In genomic region chr6:145630598-145630997, GRCh38 we compare ENCODE assay signal across 36 cellular contexts.
"Had no signal": no experiment of that assay in that cellular context is flagged by ENCODE, and none has a peak within 500 bp of the region (broad histone marks: within the 10 kb centered on the region; RNA-seq: fewer than 3 reads in every experiment).

No MANE protein-coding gene starts in this region.

- H3K9me3 Mint-ChIP-seq: activated CD4-positive, alpha-beta memory T cell treated with anti-CD3 and anti-CD28 coated beads, Interleukin-2, amount 10 ng/mL, durations not matched to agents 7 days and 5 days; activated CD4-positive, alpha-beta T cell treated with anti-CD3 and anti-CD28 coated beads, Interleukin-2, amount 10 ng/mL, durations not matched to agents 7 days and 5 days; activated naive CD4-positive, alpha-beta T cell treated with anti-CD3 and anti-CD28 coated beads, Interleukin-2, amount 10 ng/mL, durations not matched to agents 7 days and 5 days; activated naive CD4-positive, alpha-beta T cell treated with anti-CD3 and anti-CD28 coated beads, Interleukin-2, amount 50 U/mL, for 24 hours; activated naive CD8-positive, alpha-beta T cell treated with anti-CD3 and anti-CD28 coated beads, Interleukin-2, amount 10 ng/mL, durations not matched to agents 7 days and 5 days; activated naive CD8-positive, alpha-beta T cell treated with anti-CD3 and anti-CD28 coated beads, Interleukin-2, amount 50 U/mL, for 24 hours; activated T-cell treated with anti-CD3 and anti-CD28 coated beads, Interleukin-2, amount 50 U/mL, for 24 hours; activated T-helper 2 cell treated with anti-CD3 and anti-CD28 coated beads, Interferon-gamma antibody, Interleukin-2, Interleukin-4, amounts not matched to agents 10 μg/mL and 5 μg/mL and 100 μg/mL, durations not matched to agents 14 hours and 24 hours and 36 hours; brain; central memory CD8-positive, alpha-beta T cell; T-helper 2 cell treated with Interferon-gamma antibody and Interleukin-4, amounts not matched to agents 5 μg/mL and 100 μg/mL, for 36 hours; WTC11 had no signal

- H3K27ac ChIP-seq: ascending aorta, cardiac muscle cell, WERI-Rb-1 had no signal

- H3K4me1 ChIP-seq: ascending aorta had no signal

- H3K36me3 ChIP-seq: cardiac muscle cell, WERI-Rb-1 had no signal

- H3K4me3 Mint-ChIP-seq: activated CD4-positive, alpha-beta memory T cell treated with anti-CD3 and anti-CD28 coated beads, Interleukin-2, amount 10 ng/mL, durations not matched to agents 7 days and 5 days; activated CD4-positive, alpha-beta T cell treated with anti-CD3 and anti-CD28 coated beads for 36 hours; activated CD4-positive, alpha-beta T cell treated with anti-CD3 and anti-CD28 coated beads, Interleukin-2, amount 10 ng/mL, durations not matched to agents 7 days and 5 days; activated CD8-positive, alpha-beta memory T cell treated with anti-CD3 and anti-CD28 coated beads, Interleukin-2, amount 10 ng/mL, durations not matched to agents 7 days and 5 days; activated CD8-positive, alpha-beta T cell treated with anti-CD3 and anti-CD28 coated beads, Interleukin-2, amount 10 ng/mL, durations not matched to agents 7 days and 5 days; activated naive CD4-positive, alpha-beta T cell treated with anti-CD3 and anti-CD28 coated beads, Interleukin-2, amount 10 ng/mL, durations not matched to agents 7 days and 5 days; activated naive CD4-positive, alpha-beta T cell treated with anti-CD3 and anti-CD28 coated beads, Interleukin-2, amount 50 U/mL, for 24 hours; activated naive CD8-positive, alpha-beta T cell; activated naive CD8-positive, alpha-beta T cell treated with anti-CD3 and anti-CD28 coated beads, Interleukin-2, amount 10 ng/mL, durations not matched to agents 7 days and 5 days; activated naive CD8-positive, alpha-beta T cell treated with anti-CD3 and anti-CD28 coated beads, Interleukin-2, amount 50 U/mL, for 24 hours; activated T-cell treated with anti-CD3 and anti-CD28 coated beads, Interleukin-2, amount 50 U/mL, for 24 hours; brain; central memory CD8-positive, alpha-beta T cell; T-helper 2 cell treated with Interferon-gamma antibody and Interleukin-4, amounts not matched to agents 5 μg/mL and 100 μg/mL, for 36 hours; WTC11 had no signal

- H3K27ac Mint-ChIP-seq: activated CD4-positive, alpha-beta memory T cell treated with anti-CD3 and anti-CD28 coated beads, Interleukin-2, amount 10 ng/mL, durations not matched to agents 7 days and 5 days; activated CD4-positive, alpha-beta T cell treated with anti-CD3 and anti-CD28 coated beads for 36 hours; activated CD4-positive, alpha-beta T cell treated with anti-CD3 and anti-CD28 coated beads, Interleukin-2, amount 10 ng/mL, durations not matched to agents 7 days and 5 days; activated CD8-positive, alpha-beta memory T cell treated with anti-CD3 and anti-CD28 coated beads, Interleukin-2, amount 10 ng/mL, durations not matched to agents 7 days and 5 days; activated CD8-positive, alpha-beta T cell treated with anti-CD3 and anti-CD28 coated beads, Interleukin-2, amount 10 ng/mL, durations not matched to agents 7 days and 5 days; activated naive CD4-positive, alpha-beta T cell treated with anti-CD3 and anti-CD28 coated beads, Interleukin-2, amount 10 ng/mL, durations not matched to agents 7 days and 5 days; activated naive CD4-positive, alpha-beta T cell treated with anti-CD3 and anti-CD28 coated beads, Interleukin-2, amount 50 U/mL, for 24 hours; activated naive CD8-positive, alpha-beta T cell; activated naive CD8-positive, alpha-beta T cell treated with anti-CD3 and anti-CD28 coated beads, Interleukin-2, amount 10 ng/mL, durations not matched to agents 7 days and 5 days; activated naive CD8-positive, alpha-beta T cell treated with anti-CD3 and anti-CD28 coated beads, Interleukin-2, amount 50 U/mL, for 24 hours; activated T-cell treated with anti-CD3 and anti-CD28 coated beads, Interleukin-2, amount 50 U/mL, for 24 hours; activated T-helper 2 cell treated with anti-CD3 and anti-CD28 coated beads, Interferon-gamma antibody, Interleukin-2, Interleukin-4, amounts not matched to agents 10 μg/mL and 5 μg/mL and 100 μg/mL, durations not matched to agents 14 hours and 24 hours and 36 hours; brain; T-helper 2 cell treated with Interferon-gamma antibody and Interleukin-4, amounts not matched to agents 5 μg/mL and 100 μg/mL, for 36 hours; WTC11 had no signal

- ATAC-seq: activated CD4-positive, alpha-beta T cell treated with anti-CD3 and anti-CD28 coated beads for 36 hours; activated CD4-positive, CD25-positive, alpha-beta regulatory T cell treated with anti-CD3 and anti-CD28 coated beads, Interleukin-2, amount 50 U/mL, for 24 hours; activated CD8-positive, alpha-beta memory T cell treated with anti-CD3 and anti-CD28 coated beads, Interleukin-2, amount 10 ng/mL, durations not matched to agents 7 days and 5 days; activated CD8-positive, alpha-beta T cell treated with anti-CD3 and anti-CD28 coated beads, Interleukin-2, amount 10 ng/mL, durations not matched to agents 7 days and 5 days; activated naive CD8-positive, alpha-beta T cell treated with anti-CD3 and anti-CD28 coated beads, Interleukin-2, amount 50 U/mL, for 24 hours; WTC11 had no signal

- H3K4me3 ChIP-seq: ascending aorta, cardiac muscle cell had no signal

- H3K27me3 Mint-ChIP-seq: activated CD4-positive, alpha-beta memory T cell treated with anti-CD3 and anti-CD28 coated beads, Interleukin-2, amount 10 ng/mL, durations not matched to agents 7 days and 5 days; activated CD4-positive, alpha-beta T cell treated with anti-CD3 and anti-CD28 coated beads for 36 hours; activated CD4-positive, alpha-beta T cell treated with anti-CD3 and anti-CD28 coated beads, Interleukin-2, amount 10 ng/mL, durations not matched to agents 7 days and 5 days; activated CD8-positive, alpha-beta memory T cell treated with anti-CD3 and anti-CD28 coated beads, Interleukin-2, amount 10 ng/mL, durations not matched to agents 7 days and 5 days; activated naive CD4-positive, alpha-beta T cell treated with anti-CD3 and anti-CD28 coated beads, Interleukin-2, amount 10 ng/mL, durations not matched to agents 7 days and 5 days; activated naive CD4-positive, alpha-beta T cell treated with anti-CD3 and anti-CD28 coated beads, Interleukin-2, amount 50 U/mL, for 24 hours; activated naive CD8-positive, alpha-beta T cell; activated naive CD8-positive, alpha-beta T cell treated with anti-CD3 and anti-CD28 coated beads, Interleukin-2, amount 10 ng/mL, durations not matched to agents 7 days and 5 days; activated naive CD8-positive, alpha-beta T cell treated with anti-CD3 and anti-CD28 coated beads, Interleukin-2, amount 50 U/mL, for 24 hours; activated T-cell treated with anti-CD3 and anti-CD28 coated beads, Interleukin-2, amount 50 U/mL, for 24 hours; brain; central memory CD8-positive, alpha-beta T cell had no signal

- H3K9me3 ChIP-seq: ascending aorta had no signal

- H3K36me3 Mint-ChIP-seq: activated CD8-positive, alpha-beta memory T cell treated with anti-CD3 and anti-CD28 coated beads, Interleukin-2, amount 10 ng/mL, durations not matched to agents 7 days and 5 days; activated naive CD4-positive, alpha-beta T cell treated with anti-CD3 and anti-CD28 coated beads, Interleukin-2, amount 10 ng/mL, durations not matched to agents 7 days and 5 days; activated naive CD8-positive, alpha-beta T cell treated with anti-CD3 and anti-CD28 coated beads, Interleukin-2, amount 10 ng/mL, durations not matched to agents 7 days and 5 days; WTC11 had no signal

- DNase-seq: activated CD4-positive, alpha-beta memory T cell treated with anti-CD3 and anti-CD28 coated beads, Interleukin-2, amount 10 ng/mL, durations not matched to agents 7 days and 5 days; activated CD4-positive, alpha-beta T cell treated with anti-CD3 and anti-CD28 coated beads for 1 hour; activated CD4-positive, alpha-beta T cell treated with anti-CD3 and anti-CD28 coated beads for 36 hours; activated CD4-positive, alpha-beta T cell treated with anti-CD3 and anti-CD28 coated beads for 48 hours; activated CD4-positive, alpha-beta T cell treated with anti-CD3 and anti-CD28 coated beads, Interleukin-2, amount 10 ng/mL, durations not matched to agents 7 days and 5 days; activated CD4-positive, alpha-beta T cell treated with anti-CD3 and anti-CD28 coated beads, Interleukin-2, amount 50 U/mL, for 48 hours; activated CD4-positive, CD25-positive, alpha-beta regulatory T cell; activated CD8-positive, alpha-beta memory T cell treated with anti-CD3 and anti-CD28 coated beads for 24 hours; activated CD8-positive, alpha-beta memory T cell treated with anti-CD3 and anti-CD28 coated beads, Interleukin-2, amount 10 ng/mL, durations not matched to agents 7 days and 5 days; activated CD8-positive, alpha-beta memory T cell treated with anti-CD3 and anti-CD28 coated beads, Interleukin-2, amount 50 U/mL, for 48 hours; activated CD8-positive, alpha-beta T cell treated with anti-CD3 and anti-CD28 coated beads, Interleukin-2, amount 10 ng/mL, durations not matched to agents 7 days and 5 days; activated effector memory CD4-positive, alpha-beta T cell treated with Interleukin-2 at 50 U/mL for 16 hours; activated gamma-delta T cell; activated naive CD4-positive, alpha-beta T cell treated with anti-CD3 and anti-CD28 coated beads, Interleukin-2, amount 10 ng/mL, durations not matched to agents 7 days and 5 days; activated naive CD4-positive, alpha-beta T cell treated with Interleukin-2 at 50 U/mL for 16 hours; activated naive CD8-positive, alpha-beta T cell treated with anti-CD3 and anti-CD28 coated beads, Interleukin-2, amount 10 ng/mL, durations not matched to agents 7 days and 5 days; activated naive CD8-positive, alpha-beta T cell treated with anti-CD3 and anti-CD28 coated beads, Interleukin-2, amount 50 U/mL, for 24 hours; activated T-cell treated with anti-CD3 and anti-CD28 coated beads, Interleukin-2, amount 50 U/mL, for 24 hours; activated T-cell treated with anti-CD3 and anti-CD28 coated beads, Interleukin-2, amount 50 U/mL, for 48 hours; amygdala; anterior cingulate cortex; caudate nucleus; cerebellar nuclear complex; T-helper 2 cell; T-helper 9 cell; WERI-Rb-1 had no signal

- H3K4me1 Mint-ChIP-seq: activated CD4-positive, alpha-beta memory T cell treated with anti-CD3 and anti-CD28 coated beads, Interleukin-2, amount 10 ng/mL, durations not matched to agents 7 days and 5 days; activated CD4-positive, alpha-beta T cell treated with anti-CD3 and anti-CD28 coated beads for 36 hours; activated CD8-positive, alpha-beta memory T cell treated with anti-CD3 and anti-CD28 coated beads, Interleukin-2, amount 10 ng/mL, durations not matched to agents 7 days and 5 days; activated naive CD4-positive, alpha-beta T cell treated with anti-CD3 and anti-CD28 coated beads, Interleukin-2, amount 10 ng/mL, durations not matched to agents 7 days and 5 days; central memory CD8-positive, alpha-beta T cell had no signal

- H3K27me3 ChIP-seq: ascending aorta, cardiac muscle cell had no signal
